In the genomic region with DNA sequence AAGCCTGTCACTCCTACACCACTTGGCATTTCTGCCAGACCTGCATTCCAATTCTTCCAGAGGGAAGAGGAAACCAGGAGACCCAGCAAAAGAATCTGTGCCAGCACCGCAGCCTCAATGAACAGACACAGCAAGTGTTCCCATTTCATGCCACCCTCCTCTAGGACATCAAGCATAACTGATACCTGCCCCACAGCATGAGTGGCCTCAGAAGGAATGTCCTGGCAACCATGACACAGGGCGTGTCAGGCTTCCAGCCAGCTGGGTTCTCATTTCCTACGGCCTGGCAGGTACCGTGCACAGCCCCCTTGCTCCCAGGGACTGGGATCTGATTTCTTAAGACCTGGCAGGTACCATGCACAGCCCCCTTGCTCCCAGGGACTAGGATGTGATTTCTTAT, we compare ENCODE assay signal across 24 cellular contexts. TPM values are rescaled to one million over a fixed set of nuclear protein-coding genes. Genes with fewer than 3 reads are reported as not detected.
DNase-seq lines count a peak whose midpoint lies in the region; ATAC-seq, FAIRE-seq and TF ChIP-seq lines count a peak whose summit lies in the region.
"Had no signal": no experiment of that assay in that cellular context is flagged by ENCODE, and none has a peak within 500 bp of the region (broad histone marks: within the 10 kb centered on the region; RNA-seq: fewer than 3 reads in every experiment).

No MANE protein-coding gene starts in this region.

- no peak overlapping the region for H3K4me3 Mint-ChIP-seq in T-helper 2 cell treated with Interferon-gamma antibody and Interleukin-4, amounts not matched to agents 5 μg/mL and 100 μg/mL, for 36 hours
- H3K4me3 Mint-ChIP-seq: activated T-cell treated with anti-CD3 and anti-CD28 coated beads, Interleukin-2, amount 50 U/mL, for 24 hours; brain; CD4-positive, alpha-beta T cell; GM23338; nephron progenitor cell had no signal

- FAIRE-seq in bronchial epithelial cell (lab: Jason Lieb, UNC) = peak; percentile 97
- FAIRE-seq: G401.6 had no signal

- intact Hi-C loops in Right ventricle myocardium superior (cut with DNase I) (no loop called here), lower lobe of right lung (cut with DNase I) (no loop called here), upper lobe of right lung (cut with DNase I) (no loop called here)

- H3K36me3 ChIP-seq in right atrium auricular region (peaks cover 45% of the 10 kb centered on the region), bronchial epithelial cell (ENCODE audit: control insufficient read depth, insufficient read depth, low read length) (peaks cover 14% of the 10 kb centered on the region), lower lobe of right lung (peaks cover 90% of the 10 kb centered on the region), upper lobe of right lung (peaks cover 66% of the 10 kb centered on the region)
- H3K36me3 ChIP-seq: colonic mucosa had no signal

- peaks cover 4% of the 10 kb centered on the region for H3K4me1 Mint-ChIP-seq in T-helper 2 cell treated with Interferon-gamma antibody and Interleukin-4, amounts not matched to agents 5 μg/mL and 100 μg/mL, for 36 hours (ENCODE audit: low read depth)
- H3K4me1 Mint-ChIP-seq: GM23338 had no signal

- H3K9me3 Mint-ChIP-seq in activated naive CD4-positive, alpha-beta T cell treated with anti-CD3 and anti-CD28 coated beads, Interleukin-2, amount 50 U/mL, for 72 hours = no peaks in the 10 kb centered on the region
- H3K9me3 Mint-ChIP-seq in T-helper 2 cell treated with Interferon-gamma antibody and Interleukin-4, amounts not matched to agents 5 μg/mL and 100 μg/mL, for 36 hours = no peaks in the 10 kb centered on the region
- H3K9me3 Mint-ChIP-seq: activated T-cell treated with anti-CD3 and anti-CD28 coated beads, Interleukin-2, amount 50 U/mL, for 24 hours; CD4-positive, alpha-beta T cell; GM23338; nephron progenitor cell had no signal

- H3K36me3 Mint-ChIP-seq in activated naive CD4-positive, alpha-beta T cell treated with anti-CD3 and anti-CD28 coated beads, Interleukin-2, amount 50 U/mL, for 72 hours = peaks cover 0 to 7% of the 10 kb centered on the region in 2 donors
- H3K36me3 Mint-ChIP-seq in T-helper 2 cell treated with Interferon-gamma antibody and Interleukin-4, amounts not matched to agents 5 μg/mL and 100 μg/mL, for 36 hours (ENCODE audit: low read depth) = peaks cover 29% of the 10 kb centered on the region

- H3K27me3 ChIP-seq in right atrium auricular region (no peaks in the 10 kb centered on the region), bronchial epithelial cell (ENCODE audit: control insufficient read depth, insufficient read depth, low read length) (no peaks in the 10 kb centered on the region), lower lobe of right lung (ENCODE audit: low read depth) (no peaks in the 10 kb centered on the region), upper lobe of right lung (no peaks in the 10 kb centered on the region)
- H3K27me3 ChIP-seq: colonic mucosa, SJSA1 had no signal

- H3K9me3 ChIP-seq in right atrium auricular region (no peaks in the 10 kb centered on the region), lower lobe of right lung (no peaks in the 10 kb centered on the region), upper lobe of right lung (no peaks in the 10 kb centered on the region)
- H3K9me3 ChIP-seq: colonic mucosa, mucosa of descending colon, SJSA1 had no signal

- TF ChIP-seq CTCF in right atrium auricular region (IDR thresholded peaks at IDR 0.05) (no peak), bronchial epithelial cell (IDR thresholded peaks at IDR 0.05; ENCODE audit: insufficient read depth, low read length, severe bottlenecking) (no peak), lower lobe of right lung (IDR thresholded peaks at IDR 0.05) (no peak), upper lobe of right lung (IDR thresholded peaks at IDR 0.05) (no peak)

- no peak overlapping the region for H3K27ac Mint-ChIP-seq in activated naive CD4-positive, alpha-beta T cell treated with anti-CD3 and anti-CD28 coated beads, Interleukin-2, amount 50 U/mL, for 72 hours
- no peak overlapping the region for H3K27ac Mint-ChIP-seq in T-helper 2 cell treated with Interferon-gamma antibody and Interleukin-4, amounts not matched to agents 5 μg/mL and 100 μg/mL, for 36 hours
- H3K27ac Mint-ChIP-seq: activated T-cell treated with anti-CD3 and anti-CD28 coated beads, Interleukin-2, amount 50 U/mL, for 24 hours; brain; CD4-positive, alpha-beta T cell; nephron progenitor cell had no signal

- no peak for DNase-seq in Right ventricle myocardium superior
- DNase-seq in right atrium auricular region (ENCODE audit: low spot score) = no peak
- peak; percentile 66 for DNase-seq in bronchial epithelial cell (ENCODE audit: low read depth)
- DNase-seq in lower lobe of right lung = peak; percentile 76
- peak; percentile 85 for DNase-seq in upper lobe of right lung
- DNase-seq in activated naive CD4-positive, alpha-beta T cell treated with anti-CD3 and anti-CD28 coated beads, Interleukin-2, amount 50 U/mL, for 72 hours (ENCODE audit: low spot score in 2 of 2) = no peak
- DNase-seq in T-helper 2 cell treated with Interferon-gamma antibody and Interleukin-4, amounts not matched to agents 5 μg/mL and 100 μg/mL, for 36 hours (ENCODE audit: low spot score) = no peak
- DNase-seq: activated CD8-positive, alpha-beta memory T cell treated with anti-CD3 and anti-CD28 coated beads for 24 hours; activated T-cell treated with anti-CD3 and anti-CD28 coated beads, Interleukin-2, amount 50 U/mL, for 24 hours; CD4-positive, alpha-beta T cell; colonic mucosa; DMS153; KBM-7; mucosa of descending colon; NCI-H2171; NCI-H510A treated with DMSO at 0.1 percent for 48 hours; nephron progenitor cell; T-helper 1 cell; trophoblast cell had no signal

- H3K27me3 Mint-ChIP-seq in T-helper 2 cell treated with Interferon-gamma antibody and Interleukin-4, amounts not matched to agents 5 μg/mL and 100 μg/mL, for 36 hours (ENCODE audit: low read depth) = no peaks in the 10 kb centered on the region
- H3K27me3 Mint-ChIP-seq: activated T-cell treated with anti-CD3 and anti-CD28 coated beads, Interleukin-2, amount 50 U/mL, for 24 hours; brain; CD4-positive, alpha-beta T cell had no signal

- H3K27ac ChIP-seq in right atrium auricular region (no peak overlapping the region), lower lobe of right lung (peak overlapping the region; percentile 63), upper lobe of right lung (peak overlapping the region; percentile 63)
- H3K27ac ChIP-seq: colonic mucosa, SJSA1 had no signal

- ATAC-seq in Right ventricle myocardium superior (ENCODE audit: poor library complexity) (peak; percentile 84), lower lobe of right lung (peak; percentile 87 to 90), upper lobe of right lung (peak; percentile 86), HG03025 (IDR thresholded peaks at IDR 0.05; ENCODE audit: low FRiP score, unreplicated experiment) (no peak)
- no peak for ATAC-seq in activated naive CD4-positive, alpha-beta T cell treated with anti-CD3 and anti-CD28 coated beads, Interleukin-2, amount 50 U/mL, for 72 hours
- ATAC-seq: GM23338, mucosa of descending colon had no signal

- H3K4me3 ChIP-seq in right atrium auricular region = no peak overlapping the region
- no peak overlapping the region for H3K4me3 ChIP-seq in bronchial epithelial cell (ENCODE audit: low read depth, low read length)
- no peak overlapping the region for H3K4me3 ChIP-seq in lower lobe of right lung
- H3K4me3 ChIP-seq in upper lobe of right lung = no peak overlapping the region
- H3K4me3 ChIP-seq: colonic mucosa, GM23338, mucosa of descending colon, SJSA1 had no signal

- H3K4me1 ChIP-seq in right atrium auricular region = no peaks in the 10 kb centered on the region
- H3K4me1 ChIP-seq in lower lobe of right lung = peaks cover 18% of the 10 kb centered on the region
- H3K4me1 ChIP-seq in upper lobe of right lung = no peaks in the 10 kb centered on the region
- H3K4me1 ChIP-seq: colonic mucosa, SJSA1 had no signal

RNA-seq across cellular contexts. Expression of gene MAD1L1, which starts 7.8 kb away (rescaled TPM):
- total RNA-seq in Right ventricle myocardium superior (17.9 TPM), right atrium auricular region (10 to 100 TPM; 13.3 to 31.9 TPM), bronchial epithelial cell (57.4 TPM in 2 replicates), lower lobe of right lung (44.5 TPM), upper lobe of right lung (48.4 TPM)
- 10 to 100 TPM; 34.2 to 53.5 TPM for total RNA-seq in activated naive CD4-positive, alpha-beta T cell treated with anti-CD3 and anti-CD28 coated beads, Interleukin-2, amount 50 U/mL, for 72 hours

RNA-seq across cellular contexts. Expression of gene MRM2, which starts 17.1 kb away (rescaled TPM):
- total RNA-seq in Right ventricle myocardium superior = 20.0 TPM
- 10 to 100 TPM; 13.2 to 13.7 TPM for total RNA-seq in right atrium auricular region
- 19.7 and 21.1 TPM in 2 replicates for total RNA-seq in bronchial epithelial cell
- total RNA-seq in lower lobe of right lung = 22.6 TPM
- 23.7 TPM for total RNA-seq in upper lobe of right lung
- 10 to 100 TPM; 24.4 to 30.8 TPM for total RNA-seq in activated naive CD4-positive, alpha-beta T cell treated with anti-CD3 and anti-CD28 coated beads, Interleukin-2, amount 50 U/mL, for 72 hours

RNA-seq across cellular contexts. Expression of gene NUDT1, which starts 17.1 kb away (rescaled TPM):
- total RNA-seq in Right ventricle myocardium superior (10.6 TPM), right atrium auricular region (10 to 100 TPM; 12.2 to 14.2 TPM), bronchial epithelial cell (7.9 and 16.0 TPM in 2 replicates), lower lobe of right lung (10.2 TPM), upper lobe of right lung (13.2 TPM)
- total RNA-seq in activated naive CD4-positive, alpha-beta T cell treated with anti-CD3 and anti-CD28 coated beads, Interleukin-2, amount 50 U/mL, for 72 hours = 10 to 100 TPM; 79.8 to 95.3 TPM

Comparison
In these comparisons a context has a peak if more than half of its experiments do, and no peak if none do; other contexts are left out.
1. ATAC-seq: peak in Right ventricle myocardium superior (single experiment), lower lobe of right lung (2 of 2) and upper lobe of right lung (single experiment); none in HG03025 (single experiment) and activated naive CD4-positive, alpha-beta T cell treated with anti-CD3 and anti-CD28 coated beads, Interleukin-2, amount 50 U/mL, for 72 hours (0 of 2).
2. DNase-seq: peak in bronchial epithelial cell (single experiment), lower lobe of right lung (single experiment) and upper lobe of right lung (single experiment); none in Right ventricle myocardium superior (single experiment), right atrium auricular region (single experiment), activated naive CD4-positive, alpha-beta T cell treated with anti-CD3 and anti-CD28 coated beads, Interleukin-2, amount 50 U/mL, for 72 hours (0 of 2) and T-helper 2 cell treated with Interferon-gamma antibody and Interleukin-4, amounts not matched to agents 5 μg/mL and 100 μg/mL, for 36 hours (single experiment).
3. H3K27ac ChIP-seq: peak in lower lobe of right lung (single experiment) and upper lobe of right lung (single experiment); none in right atrium auricular region (0 of 2).